21 cellular contexts compared by ENCODE assay signal in the genomic region with DNA sequence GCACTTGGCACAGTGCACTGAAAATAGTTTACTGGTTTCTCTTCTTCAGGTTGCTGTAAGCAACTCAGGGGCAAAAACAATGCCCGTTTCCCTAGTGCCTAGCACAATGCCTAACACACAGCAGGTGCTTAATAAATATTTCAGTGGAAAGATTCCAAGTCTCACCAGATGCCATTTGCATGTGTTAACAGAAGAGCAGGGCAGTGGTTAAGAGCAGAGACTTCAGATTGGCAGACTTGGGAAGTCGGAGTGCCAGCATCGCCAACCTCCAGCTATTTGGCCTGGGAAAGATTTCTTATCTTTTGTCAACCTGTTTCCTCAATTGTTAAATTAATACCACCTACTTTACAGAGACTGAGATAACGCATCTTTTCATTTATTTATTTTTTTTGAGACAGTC.
"Had no signal": no experiment of that assay in that cellular context is flagged by ENCODE, and none has a peak within 500 bp of the region (broad histone marks: within the 10 kb centered on the region; RNA-seq: fewer than 3 reads in every experiment).

No MANE protein-coding gene starts in this region.

- H3K27me3 Mint-ChIP-seq: activated CD4-positive, alpha-beta T cell treated with anti-CD3 and anti-CD28 coated beads, Interleukin-2, amount 10 ng/mL, durations not matched to agents 7 days and 5 days; dendritic cell treated with granulocyte-macrophage colony-stimulating factor and Interleukin-4, amounts not matched to agents 40 ng/mL and 50 ng/mL, for 4 days; effector memory CD8-positive, alpha-beta T cell; natural killer cell treated with Interleukin-12 subunit alpha and Interleukin-12 subunit beta and Interleukin-15 and Interleukin-18, amount 100 ng/mL, for 72 hours; stimulated activated naive B cell treated with anti-CD40 and anti-IgM and Interleukin-4, amounts not matched to agents 10 μg/mL and 1 μg/mL and 100 μg/mL, for 72 hours; type B pancreatic cell had no signal

- ATAC-seq: effector memory CD8-positive, alpha-beta T cell; natural killer cell treated with Interleukin-12 subunit alpha and Interleukin-12 subunit beta and Interleukin-15 and Interleukin-18, amount 100 ng/mL, for 72 hours; stimulated activated naive B cell treated with anti-CD40 and anti-IgM and Interleukin-4, amounts not matched to agents 10 μg/mL and 1 μg/mL and 100 μg/mL, for 72 hours had no signal

- H3K36me3 ChIP-seq: breast epithelium had no signal

- H3K27me3 ChIP-seq: breast epithelium, suprapubic skin had no signal

- H3K9me3 Mint-ChIP-seq: activated CD4-positive, alpha-beta T cell treated with anti-CD3 and anti-CD28 coated beads, Interleukin-2, amount 10 ng/mL, durations not matched to agents 7 days and 5 days; dendritic cell treated with granulocyte-macrophage colony-stimulating factor and Interleukin-4, amounts not matched to agents 40 ng/mL and 50 ng/mL, for 4 days; effector memory CD8-positive, alpha-beta T cell; natural killer cell treated with Interleukin-12 subunit alpha and Interleukin-12 subunit beta and Interleukin-15 and Interleukin-18, amount 100 ng/mL, for 72 hours; stimulated activated naive B cell treated with anti-CD40 and anti-IgM and Interleukin-4, amounts not matched to agents 10 μg/mL and 1 μg/mL and 100 μg/mL, for 72 hours; T-helper 2 cell treated with Interferon-gamma antibody and Interleukin-4, amounts not matched to agents 5 μg/mL and 100 μg/mL, for 36 hours; type B pancreatic cell had no signal

- H3K4me3 ChIP-seq: breast epithelium, suprapubic skin had no signal

- DNase-seq: activated CD4-positive, alpha-beta T cell treated with anti-CD3 and anti-CD28 coated beads, Interleukin-2, amount 10 ng/mL, durations not matched to agents 7 days and 5 days; activated CD4-positive, CD25-positive, alpha-beta regulatory T cell; activated CD8-positive, alpha-beta memory T cell treated with anti-CD3 and anti-CD28 coated beads, Interleukin-2, amount 50 U/mL, for 48 hours; activated naive CD4-positive, alpha-beta T cell; aorta; cerebellar nuclear complex; effector memory CD8-positive, alpha-beta T cell; foreskin melanocyte; head of caudate nucleus; kidney glomerular epithelial cell; mesendoderm; nucleus accumbens; retina; stimulated activated naive B cell treated with anti-CD40 and anti-IgM and Interleukin-4, amounts not matched to agents 10 μg/mL and 1 μg/mL and 100 μg/mL, for 72 hours had no signal

- H3K27ac ChIP-seq: breast epithelium, epithelial cell of prostate, suprapubic skin had no signal

- H3K27ac Mint-ChIP-seq: activated CD4-positive, alpha-beta T cell treated with anti-CD3 and anti-CD28 coated beads, Interleukin-2, amount 10 ng/mL, durations not matched to agents 7 days and 5 days; dendritic cell treated with granulocyte-macrophage colony-stimulating factor and Interleukin-4, amounts not matched to agents 40 ng/mL and 50 ng/mL, for 4 days; effector memory CD8-positive, alpha-beta T cell; natural killer cell treated with Interleukin-12 subunit alpha and Interleukin-12 subunit beta and Interleukin-15 and Interleukin-18, amount 100 ng/mL, for 72 hours; stimulated activated naive B cell treated with anti-CD40 and anti-IgM and Interleukin-4, amounts not matched to agents 10 μg/mL and 1 μg/mL and 100 μg/mL, for 72 hours; T-helper 2 cell treated with Interferon-gamma antibody and Interleukin-4, amounts not matched to agents 5 μg/mL and 100 μg/mL, for 36 hours; type B pancreatic cell had no signal

- H3K4me3 Mint-ChIP-seq: activated CD4-positive, alpha-beta T cell treated with anti-CD3 and anti-CD28 coated beads, Interleukin-2, amount 10 ng/mL, durations not matched to agents 7 days and 5 days; dendritic cell treated with granulocyte-macrophage colony-stimulating factor and Interleukin-4, amounts not matched to agents 40 ng/mL and 50 ng/mL, for 4 days; effector memory CD8-positive, alpha-beta T cell; natural killer cell treated with Interleukin-12 subunit alpha and Interleukin-12 subunit beta and Interleukin-15 and Interleukin-18, amount 100 ng/mL, for 72 hours; stimulated activated naive B cell treated with anti-CD40 and anti-IgM and Interleukin-4, amounts not matched to agents 10 μg/mL and 1 μg/mL and 100 μg/mL, for 72 hours; T-helper 2 cell treated with Interferon-gamma antibody and Interleukin-4, amounts not matched to agents 5 μg/mL and 100 μg/mL, for 36 hours; type B pancreatic cell had no signal

- H3K9me3 ChIP-seq: breast epithelium, suprapubic skin had no signal
